8 cellular contexts compared by ENCODE assay signal in genomic region chr16:56013962-56014552, GRCh38.
DNase-seq lines count a peak whose midpoint lies in the region; ATAC-seq lines count a peak whose summit lies in the region.

No MANE protein-coding gene starts in this region.

- H3K4me3 ChIP-seq in effector memory CD4-positive, alpha-beta T cell (ENCODE audit: insufficient read depth, low read depth, low read length, poor library complexity, severe bottlenecking), result no peak overlapping the region

- H3K27me3 Mint-ChIP-seq in stimulated activated naive CD8-positive, alpha-beta T cell treated with anti-CD3 and anti-CD28 coated beads, Interleukin-15, amount 100 ng/mL, for 72 hours, result peaks cover 28% of the 10 kb centered on the region

- no peaks in the 10 kb centered on the region for H3K4me1 Mint-ChIP-seq in stimulated activated naive CD8-positive, alpha-beta T cell treated with anti-CD3 and anti-CD28 coated beads, Interleukin-15, amount 100 ng/mL, for 72 hours

- H3K9me3 ChIP-seq in effector memory CD4-positive, alpha-beta T cell (ENCODE audit: control insufficient read depth, low read length), result no peaks in the 10 kb centered on the region

- DNase-seq in AG08395 (ENCODE audit: low spot score), result peak; percentile 5
- peak; percentile 37 for DNase-seq in LoVo (ENCODE audit: low spot score)
- DNase-seq in activated CD8-positive, alpha-beta memory T cell treated with anti-CD3 and anti-CD28 coated beads, Interleukin-2, amount 50 U/mL, for 48 hours, result peak; percentile 68
- DNase-seq in iPS DF 4.7 (ENCODE audit: extremely low read depth, low spot score), result peak; percentile 30
- DNase-seq in stimulated activated naive CD8-positive, alpha-beta T cell treated with anti-CD3 and anti-CD28 coated beads, Interleukin-15, amount 100 ng/mL, for 72 hours, result peak; percentile 10 to 20
- no peak for DNase-seq in effector memory CD4-positive, alpha-beta T cell

- H3K27ac Mint-ChIP-seq in stimulated activated naive CD8-positive, alpha-beta T cell treated with anti-CD3 and anti-CD28 coated beads, Interleukin-15, amount 100 ng/mL, for 72 hours, result no peak overlapping the region

- H3K36me3 ChIP-seq in effector memory CD4-positive, alpha-beta T cell (ENCODE audit: control insufficient read depth, insufficient read depth, low read length), result no peaks in the 10 kb centered on the region

- H3K4me1 ChIP-seq in effector memory CD4-positive, alpha-beta T cell (ENCODE audit: control insufficient read depth, insufficient read depth, low read length, poor library complexity, severe bottlenecking), result no peaks in the 10 kb centered on the region

- H3K27ac ChIP-seq in effector memory CD4-positive, alpha-beta T cell (ENCODE audit: insufficient read depth, low read length, poor library complexity, severe bottlenecking), result no peak overlapping the region

- no peak overlapping the region for H3K4me3 Mint-ChIP-seq in stimulated activated naive CD8-positive, alpha-beta T cell treated with anti-CD3 and anti-CD28 coated beads, Interleukin-15, amount 100 ng/mL, for 72 hours

- no peaks in the 10 kb centered on the region for H3K9me3 Mint-ChIP-seq in stimulated activated naive CD8-positive, alpha-beta T cell treated with anti-CD3 and anti-CD28 coated beads, Interleukin-15, amount 100 ng/mL, for 72 hours

- no peak for ATAC-seq in stimulated activated naive CD8-positive, alpha-beta T cell treated with anti-CD3 and anti-CD28 coated beads, Interleukin-15, amount 100 ng/mL, for 72 hours
- ATAC-seq in GM19023 (IDR thresholded peaks at IDR 0.05; ENCODE audit: unreplicated experiment), result no peak
- ATAC-seq in GM18502 (IDR thresholded peaks at IDR 0.05; ENCODE audit: poor library complexity, unreplicated experiment), result no peak

- no peaks in the 10 kb centered on the region for H3K27me3 ChIP-seq in effector memory CD4-positive, alpha-beta T cell (replicated peaks; ENCODE audit: control insufficient read depth, insufficient read depth, low read length, poor library complexity, severe bottlenecking)

Comparison
In these comparisons a context has a peak if more than half of its experiments do, and no peak if none do; other contexts are left out.
1. DNase-seq: peak in AG08395 (single experiment), LoVo (single experiment), activated CD8-positive, alpha-beta memory T cell treated with anti-CD3 and anti-CD28 coated beads, Interleukin-2, amount 50 U/mL, for 48 hours (single experiment), iPS DF 4.7 (single experiment) and stimulated activated naive CD8-positive, alpha-beta T cell treated with anti-CD3 and anti-CD28 coated beads, Interleukin-15, amount 100 ng/mL, for 72 hours (2 of 2); none in effector memory CD4-positive, alpha-beta T cell (0 of 3).